ENCODE assay signal across 8 cellular contexts in the genomic region with DNA sequence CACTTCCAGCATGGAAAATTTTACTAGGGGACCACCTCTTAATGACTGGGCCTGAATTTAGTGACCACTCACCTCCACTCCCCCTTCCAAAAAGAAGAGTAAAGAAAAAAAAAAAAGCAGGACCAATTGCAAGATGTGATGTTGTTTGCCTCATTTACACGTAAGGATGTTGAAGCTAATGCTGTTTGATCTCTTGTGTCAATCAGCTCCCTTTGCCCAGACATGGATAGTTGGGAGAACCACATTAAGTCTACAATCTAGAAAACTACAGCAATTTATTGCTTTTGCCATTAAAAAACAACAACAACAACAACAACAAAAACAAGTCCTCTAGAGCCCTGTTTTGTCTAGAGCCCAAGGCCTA. TPM values are rescaled to one million over a fixed set of nuclear protein-coding genes. Genes with fewer than 3 reads are reported as not detected.
DNase-seq lines count a peak whose midpoint lies in the region; ATAC-seq, FAIRE-seq and TF ChIP-seq lines count a peak whose summit lies in the region.

No MANE protein-coding gene starts in this region.

- TF ChIP-seq EP300 in K562 (IDR thresholded peaks at IDR 0.05; ENCODE audit: low read length) = no peak

- no TSS peak for BruUV-seq in K562 (replicated peaks; lab: Mats Ljungman, UMichigan)

- no peak for FAIRE-seq in K562 (lab: Jason Lieb, UNC)

- H3K4me1 ChIP-seq in K562 (replicated peaks in 1 of 2; ENCODE audit: control insufficient read depth in 2 of 2, insufficient read depth in 2 of 2, low read length in 2 of 2) (peaks cover 6 to 31% of the 10 kb centered on the region in 2 experiments; a peak in 3 of 5 replicates), lung (ENCODE audit: control insufficient read depth in 2 of 2, insufficient read depth in 2 of 2, low read length in 2 of 2) (peaks cover 3 to 11% of the 10 kb centered on the region in 2 donors), thyroid gland (peaks cover 34 to 54% of the 10 kb centered on the region in 2 donors)

- no peaks in the 10 kb centered on the region for H3K9me1 ChIP-seq in K562 (ENCODE audit: control insufficient read depth, insufficient read depth, low read length)

- H3K27ac ChIP-seq in K562 (ENCODE audit: extremely low read depth, low read depth, low read length) = peak overlapping the region; percentile 76; the same call in 2 of the 3 replicates
- peak overlapping the region; percentile 35 to 97 for H3K27ac ChIP-seq in lung (ENCODE audit: low read depth in 1 of 2, low read length in 1 of 2)
- peak overlapping the region; percentile 85 to 96 (median 92) for H3K27ac ChIP-seq in thyroid gland

- no peaks in the 10 kb centered on the region for H3K79me2 ChIP-seq in K562 (ENCODE audit: control insufficient read depth, insufficient read depth, low read length)

- H3K4me3 ChIP-seq in K562 = no peak overlapping the region
- H3K4me3 ChIP-seq in lung = no peak overlapping the region
- H3K4me3 ChIP-seq in thyroid gland (replicated peaks in 1 of 3) = no peak overlapping the region

- peak overlapping the region; percentile 79 for H3K27ac Mint-ChIP-seq in activated CD8-positive, alpha-beta T cell treated with anti-CD3 and anti-CD28 coated beads for 36 hours
- no peak overlapping the region for H3K27ac Mint-ChIP-seq in activated CD8-positive, alpha-beta T cell treated with anti-CD3 and anti-CD28 coated beads, Interleukin-2, amount 10 ng/mL, durations not matched to agents 7 days and 5 days

- in situ Hi-C loops in K562 (cut with MboI) = no loop called here

- no peak for TF ChIP-seq CTCF in activated CD8-positive, alpha-beta T cell treated with anti-CD3 and anti-CD28 coated beads for 36 hours (IDR thresholded peaks at IDR 0.05)
- no peak for TF ChIP-seq CTCF in K562 (IDR thresholded peaks at IDR 0.05 in 2 of 3, conservative IDR thresholded peaks at IDR 0.05 in 1 of 3; ENCODE audit: insufficient read depth in 2 of 3, low read depth in 1 of 3, low read length in 3 of 3)
- TF ChIP-seq CTCF in lung (IDR thresholded peaks at IDR 0.05; ENCODE audit: control extremely low read depth, extremely low read depth) = no peak
- TF ChIP-seq CTCF in thyroid gland (IDR thresholded peaks at IDR 0.05) = no peak

- H3K27me3 Mint-ChIP-seq in activated CD8-positive, alpha-beta T cell treated with anti-CD3 and anti-CD28 coated beads for 36 hours = no peaks in the 10 kb centered on the region
- peaks cover 3% of the 10 kb centered on the region for H3K27me3 Mint-ChIP-seq in activated CD8-positive, alpha-beta T cell treated with anti-CD3 and anti-CD28 coated beads, Interleukin-2, amount 10 ng/mL, durations not matched to agents 7 days and 5 days (ENCODE audit: low read depth)

- H3K9ac ChIP-seq in K562 (ENCODE audit: insufficient read depth in 1 of 2, low read depth in 2 of 2, low read length in 2 of 2) = no peak overlapping the region

- ATAC-seq in activated CD8-positive, alpha-beta T cell treated with anti-CD3 and anti-CD28 coated beads for 36 hours = no peak
- no peak for ATAC-seq in activated CD8-positive, alpha-beta T cell treated with anti-CD3 and anti-CD28 coated beads, Interleukin-2, amount 10 ng/mL, durations not matched to agents 7 days and 5 days
- ATAC-seq in K562 = no peak
- no peak for ATAC-seq in lung (ENCODE audit: insufficient read depth, low FRiP score)
- no peak for ATAC-seq in GM18517 (IDR thresholded peaks at IDR 0.05; ENCODE audit: unreplicated experiment)
- no peak for ATAC-seq in GM21825 (IDR thresholded peaks at IDR 0.05; ENCODE audit: unreplicated experiment)

- no peaks in the 10 kb centered on the region for H4K20me1 ChIP-seq in K562 (replicated peaks; ENCODE audit: control insufficient read depth, insufficient read depth, low read length)

- intact Hi-C loops in activated CD8-positive, alpha-beta T cell treated with anti-CD3 and anti-CD28 coated beads for 36 hours (cut with micrococcal nuclease) = no loop called here
- intact Hi-C loops in K562 (cut with micrococcal nuclease) (no loop called here), thyroid gland (cut with DNase I) (no loop called here)

- CTCF ChIA-PET in activated CD8-positive, alpha-beta T cell treated with anti-CD3 and anti-CD28 coated beads for 36 hours (lab: Charles Lee) = interaction anchor here (1.1 to 1.9 kb wide), 2 partner anchors 12 to 22 kb away, joined by 4 read pairs; no protein-coding TSS in a partner anchor
- CTCF ChIA-PET in activated CD8-positive, alpha-beta T cell treated with anti-CD3 and anti-CD28 coated beads, Interleukin-2, amount 10 ng/mL, durations not matched to agents 7 days and 5 days (lab: Charles Lee) = interaction anchor here (1.1 kb wide), 1 partner anchor 123 kb away, joined by 3 read pairs; a partner anchor contains a TSS
- CTCF ChIA-PET in K562 (lab: Yijun Ruan, JAX; ENCODE audit: low intra/inter-chr PET ratio) = no interaction called here

- 67% methylated on average over 1 of the region's 1 CpG for WGBS in K562 (ENCODE audit: insufficient coverage, low coverage, missing lambda C conversion rate)
- WGBS in lung, 2 donors = 55 to 76% methylated on average over 1 of the region's 1 CpG
- WGBS in thyroid gland, 2 donors = 78 to 88% methylated on average over 1 of the region's 1 CpG

- peak overlapping the region; percentile 86 for H2AFZ ChIP-seq in K562 (ENCODE audit: low read depth, low read length)

- H3K4me3 Mint-ChIP-seq in activated CD8-positive, alpha-beta T cell treated with anti-CD3 and anti-CD28 coated beads for 36 hours = no peak overlapping the region
- H3K4me3 Mint-ChIP-seq in activated CD8-positive, alpha-beta T cell treated with anti-CD3 and anti-CD28 coated beads, Interleukin-2, amount 10 ng/mL, durations not matched to agents 7 days and 5 days = no peak overlapping the region

- POLR2A ChIA-PET in activated CD8-positive, alpha-beta T cell treated with anti-CD3 and anti-CD28 coated beads for 36 hours (lab: Charles Lee) = interaction anchor here (0.6 kb wide), 2 partner anchors 21 to 130 kb away, joined by 3 to 6 read pairs; no protein-coding TSS in a partner anchor
- POLR2A ChIA-PET in activated CD8-positive, alpha-beta T cell treated with anti-CD3 and anti-CD28 coated beads, Interleukin-2, amount 10 ng/mL, durations not matched to agents 7 days and 5 days (lab: Charles Lee) = interaction anchor here (0.6 to 0.9 kb wide), 2 partner anchors 24 to 52 kb away, joined by 3 read pairs; no protein-coding TSS in a partner anchor
- POLR2A ChIA-PET in K562 (lab: Yijun Ruan, JAX) = interaction anchor here (0.6 kb wide), 1 partner anchor 8 kb away, joined by 4 read pairs; no protein-coding TSS in a partner anchor

- H3K4me1 Mint-ChIP-seq in activated CD8-positive, alpha-beta T cell treated with anti-CD3 and anti-CD28 coated beads for 36 hours (ENCODE audit: low read depth) = peaks cover 33% of the 10 kb centered on the region
- H3K4me1 Mint-ChIP-seq in activated CD8-positive, alpha-beta T cell treated with anti-CD3 and anti-CD28 coated beads, Interleukin-2, amount 10 ng/mL, durations not matched to agents 7 days and 5 days (ENCODE audit: low read depth) = peaks cover 22% of the 10 kb centered on the region

- H3K4me2 ChIP-seq in K562 (ENCODE audit: insufficient read depth, low read length) = no peak overlapping the region

- H3K36me3 ChIP-seq in K562 (ENCODE audit: control insufficient read depth, insufficient read depth, low read length) (no peaks in the 10 kb centered on the region), lung (ENCODE audit: control insufficient read depth in 2 of 2, insufficient read depth in 2 of 2, low read length in 2 of 2) (no peaks in the 10 kb centered on the region), thyroid gland (no peaks in the 10 kb centered on the region)

- no peaks in the 10 kb centered on the region for H3K36me3 Mint-ChIP-seq in activated CD8-positive, alpha-beta T cell treated with anti-CD3 and anti-CD28 coated beads for 36 hours (ENCODE audit: low read depth)
- H3K36me3 Mint-ChIP-seq in activated CD8-positive, alpha-beta T cell treated with anti-CD3 and anti-CD28 coated beads, Interleukin-2, amount 10 ng/mL, durations not matched to agents 7 days and 5 days (ENCODE audit: low read depth) = no peaks in the 10 kb centered on the region

- no peaks in the 10 kb centered on the region for H3K9me3 Mint-ChIP-seq in activated CD8-positive, alpha-beta T cell treated with anti-CD3 and anti-CD28 coated beads for 36 hours
- no peaks in the 10 kb centered on the region for H3K9me3 Mint-ChIP-seq in activated CD8-positive, alpha-beta T cell treated with anti-CD3 and anti-CD28 coated beads, Interleukin-2, amount 10 ng/mL, durations not matched to agents 7 days and 5 days (ENCODE audit: insufficient read depth)

- H3K27me3 ChIP-seq in K562 (ENCODE audit: control insufficient read depth in 2 of 2, insufficient read depth in 2 of 2, low read length in 2 of 2) = no peaks in the 10 kb centered on the region
- no peaks in the 10 kb centered on the region for H3K27me3 ChIP-seq in lung (ENCODE audit: control insufficient read depth, insufficient read depth)
- no peaks in the 10 kb centered on the region for H3K27me3 ChIP-seq in thyroid gland

- TF ChIP-seq POLR2A in K562 (conservative IDR thresholded peaks at IDR 0.05) = no peak
- no peak for TF ChIP-seq POLR2A in thyroid gland (IDR thresholded peaks at IDR 0.05)

- TF ChIP-seq RAD21 in K562 (CRISPR knock-in tag; conservative IDR thresholded peaks at IDR 0.05 in 1 of 2, IDR thresholded peaks at IDR 0.05 in 1 of 2) = no peak

- H3K9me3 ChIP-seq in K562 (replicated peaks; ENCODE audit: control insufficient read depth, insufficient read depth, low read depth, low read length) (no peaks in the 10 kb centered on the region), lung (ENCODE audit: control insufficient read depth in 2 of 2, insufficient read depth in 1 of 2, low read length in 1 of 2) (no peaks in the 10 kb centered on the region), thyroid gland (no peaks in the 10 kb centered on the region)

- no peak for DNase-seq in activated CD8-positive, alpha-beta T cell treated with anti-CD3 and anti-CD28 coated beads for 36 hours
- no peak for DNase-seq in activated CD8-positive, alpha-beta T cell treated with anti-CD3 and anti-CD28 coated beads, Interleukin-2, amount 10 ng/mL, durations not matched to agents 7 days and 5 days
- DNase-seq in K562 (ENCODE audit: extremely low read depth in 1 of 4, low spot score in 3 of 4) (no peak), lung (ENCODE audit: low spot score) (no peak), thyroid gland (no peak)
- DNase-seq in activated CD4-positive, alpha-beta T cell treated with anti-CD3 and anti-CD28 coated beads, Interleukin-2, amount 50 U/mL, for 1 hour = no peak

RNA-seq across cellular contexts. Expression of a gene that starts 11.0 kb away (rescaled TPM):
- total RNA-seq in activated CD8-positive, alpha-beta T cell treated with anti-CD3 and anti-CD28 coated beads for 36 hours = 10 to 100 TPM; 55.5 to 56.4 TPM
- total RNA-seq in activated CD8-positive, alpha-beta T cell treated with anti-CD3 and anti-CD28 coated beads, Interleukin-2, amount 10 ng/mL, durations not matched to agents 7 days and 5 days = 10 to 100 TPM; 59.0 to 63.6 TPM
- 1.8 and 4.2 TPM in 2 replicates for total RNA-seq in K562 (2011; cell fraction: chromatin; rRNA removed; ENCODE audit: low replicate concordance)
- 1.3 and 2.0 TPM in 2 replicates for total RNA-seq in K562 (2011; cell fraction: nucleolus; rRNA removed)
- 3.9 and 5.3 TPM in 2 replicates for total RNA-seq in K562 (2011; cell fraction: nucleoplasm; rRNA removed)
- total RNA-seq in K562 (2014; rRNA removed) = 47.7 and 51.8 TPM in 2 replicates
- total RNA-seq in K562 (2014; rRNA removed; fragmentation: Illumina TruSeq; extraction: Trizol) = 61.0 and 63.1 TPM in 2 replicates
- 62.3 and 63.1 TPM in 2 replicates for total RNA-seq in K562 (2015; rRNA removed; fragmentation: Illumina TruSeq; extraction: Trizol)
- 68.2 and 77.6 TPM in 2 replicates for total RNA-seq in K562 (2021)
- polyA plus RNA-seq in K562 (2011; rRNA removed) = 25.7 and 38.1 TPM in 2 replicates
- polyA plus RNA-seq in K562 (2011; cell fraction: cytosol; rRNA removed) = 4.8 and 16.4 TPM in 2 replicates
- polyA plus RNA-seq in K562 (2011; cell fraction: nucleus; rRNA removed) = 4.9 and 14.9 TPM in 2 replicates
- 86.2 and 126 TPM in 2 replicates for polyA plus RNA-seq in K562 (2012)
- 87.6 and 88.3 TPM in 2 replicates for polyA plus RNA-seq in K562 (2014; fragmentation: Illumina TruSeq; extraction: Trizol)
- 10 to 100 TPM; 37.5 to 47.7 TPM for polyA plus RNA-seq in K562 (2014; fragmentation: Nextera tagmentation; extraction: Ambion mirVana)
- polyA plus RNA-seq in K562 (2014; rRNA removed) = 47.9 and 64.3 TPM in 2 replicates
- polyA minus RNA-seq in K562 (2011; rRNA and poly(A)+ RNA removed) = 8.1 and 20.3 TPM in 2 replicates
- 14.6 and 17.2 TPM in 2 replicates for polyA minus RNA-seq in K562 (2011; cell fraction: cytosol; rRNA and poly(A)+ RNA removed)
- 1.1 and 3.7 TPM in 2 replicates for polyA minus RNA-seq in K562 (2011; cell fraction: nucleus; rRNA and poly(A)+ RNA removed)
- total RNA-seq in lung = 100 to 1,000 TPM; 348 to 412 TPM
- polyA plus RNA-seq in lung = 100 to 1,000 TPM; 313 to 532 TPM
- total RNA-seq in thyroid gland = 100 to 1,000 TPM; 504 to 681 (median 560) TPM

RNA-seq across cellular contexts. Expression of a gene that starts 27.7 kb away (rescaled TPM):
- under 1 TPM; 0.18 TPM for total RNA-seq in activated CD8-positive, alpha-beta T cell treated with anti-CD3 and anti-CD28 coated beads for 36 hours
- total RNA-seq in activated CD8-positive, alpha-beta T cell treated with anti-CD3 and anti-CD28 coated beads, Interleukin-2, amount 10 ng/mL, durations not matched to agents 7 days and 5 days = under 1 TPM; 0.50 to 0.55 TPM
- total RNA-seq in K562 (2011; cell fraction: chromatin; rRNA removed; ENCODE audit: low replicate concordance) = 0.35 TPM in 1 of 2 replicates, not detected in the other
- total RNA-seq in K562 (2011; cell fraction: nucleolus; rRNA removed) = 0.50 TPM in 1 of 2 replicates, not detected in the other
- not detected in 2 replicates for total RNA-seq in K562 (2011; cell fraction: nucleoplasm; rRNA removed)
- total RNA-seq in K562 (2014; rRNA removed) (0.09 and 0.53 TPM in 2 replicates), K562 (2014; rRNA removed; fragmentation: Illumina TruSeq; extraction: Trizol) (0.54 and 0.58 TPM in 2 replicates), K562 (2015; rRNA removed; fragmentation: Illumina TruSeq; extraction: Trizol) (0.34 and 0.40 TPM in 2 replicates), K562 (2021) (0.29 and 0.40 TPM in 2 replicates), lung (1 to 10 TPM; 1.7 to 2.8 TPM), thyroid gland (1 to 10 TPM; 2.7 to 8.7 (median 4.2) TPM)
- polyA plus RNA-seq in K562 (2011; rRNA removed) (0.32 and 0.70 TPM in 2 replicates), K562 (2014; fragmentation: Illumina TruSeq; extraction: Trizol) (0.43 and 0.55 TPM in 2 replicates), K562 (2014; fragmentation: Nextera tagmentation; extraction: Ambion mirVana) (under 1 TPM; 0.20 to 0.42 TPM), K562 (2014; rRNA removed) (0.42 and 0.86 TPM in 2 replicates), lung (1 to 10 TPM in 1 of 2 donors, under 1 TPM in 1; 0.65 to 1.9 TPM)
- 0.04 and 0.43 TPM in 2 replicates for polyA plus RNA-seq in K562 (2011; cell fraction: cytosol; rRNA removed)
- 0.38 and 1.1 TPM in 2 replicates for polyA plus RNA-seq in K562 (2011; cell fraction: nucleus; rRNA removed)
- 0.51 and 0.65 TPM in 2 replicates for polyA plus RNA-seq in K562 (2012)
- polyA minus RNA-seq in K562 (2011; rRNA and poly(A)+ RNA removed) = 0.28 and 0.60 TPM in 2 replicates
- not detected in 2 replicates for polyA minus RNA-seq in K562 (2011; cell fraction: cytosol; rRNA and poly(A)+ RNA removed)
- polyA minus RNA-seq in K562 (2011; cell fraction: nucleus; rRNA and poly(A)+ RNA removed) = 0.67 and 0.89 TPM in 2 replicates

Comparison
In these comparisons a context has a peak if more than half of its experiments do, and no peak if none do; other contexts are left out.
1. RNA of a gene that starts 11.0 kb away (total RNA-seq): 504 to 681 TPM in thyroid gland and 348 to 412 TPM in lung; 59.0 to 63.6 TPM in activated CD8-positive, alpha-beta T cell treated with anti-CD3 and anti-CD28 coated beads, Interleukin-2, amount 10 ng/mL, durations not matched to agents 7 days and 5 days, 1.3 to 77.6 TPM in K562 and 55.5 to 56.4 TPM in activated CD8-positive, alpha-beta T cell treated with anti-CD3 and anti-CD28 coated beads for 36 hours; every median in the first group is over 4 times any median in the second.
2. Peak in every context shown above with its lines, with median percentiles within 50 percentile points of each other: H3K27ac ChIP-seq.